Comparison of ENCODE assay signal across 8 cellular contexts in the genomic region with DNA sequence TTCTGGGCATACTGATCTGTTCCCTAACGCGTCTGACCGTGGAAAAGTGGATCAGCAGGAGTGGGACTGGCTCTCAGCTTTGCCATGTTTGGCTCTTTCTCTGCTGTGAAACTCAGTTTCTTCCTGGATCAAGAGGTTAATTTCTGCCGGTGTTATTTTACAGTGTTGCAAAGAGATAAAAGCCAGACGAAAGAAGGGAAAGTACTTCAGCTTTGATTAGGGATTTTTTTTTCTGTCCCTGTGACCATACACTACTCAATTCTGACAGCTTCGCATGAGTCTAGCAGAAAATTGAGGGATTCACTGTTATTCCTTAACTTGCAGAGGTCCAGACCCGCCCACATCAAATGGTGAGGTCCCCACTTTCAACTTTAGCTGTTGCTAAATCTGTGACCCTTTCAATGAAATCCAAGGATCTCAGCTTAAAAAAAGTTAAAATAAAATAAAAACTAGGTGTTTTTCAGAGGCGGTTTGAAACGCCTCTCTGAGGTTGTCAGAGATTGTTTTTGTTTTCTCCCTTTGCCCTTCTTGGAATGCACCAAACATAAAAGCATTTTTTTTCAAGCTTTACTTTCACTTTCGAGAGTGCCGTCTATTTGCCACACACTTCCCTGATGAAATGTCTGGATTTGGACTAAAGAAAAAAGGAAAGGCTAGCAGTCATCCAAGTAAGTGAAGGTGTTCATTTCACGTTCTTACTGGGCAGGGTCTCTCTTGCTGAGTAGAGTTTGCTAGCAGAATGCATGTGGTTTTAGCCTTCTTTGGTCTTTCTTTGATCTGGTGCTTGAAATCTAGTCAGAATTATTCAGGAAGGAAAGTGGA. TPM values are rescaled to one million over a fixed set of nuclear protein-coding genes. Genes with fewer than 3 reads are reported as not detected.
DNase-seq lines count a peak whose midpoint lies in the region; ATAC-seq and TF ChIP-seq lines count a peak whose summit lies in the region.

TSS of gene TLR3 (plus strand) at position 576 of the 822 bp plus-strand sequence. CDS start 7,464 bp downstream, outside the sequence.

- intact Hi-C loops in Right ventricle myocardium inferior (cut with DNase I) = loop anchor here (1.0 to 10.0 kb wide), 3 partner anchors 69 to 516 kb away; partner anchors contain the start of gene CYP4V2
- intact Hi-C loops in cardiac septum (cut with DNase I) = loop anchor here (5.0 kb wide), 1 partner anchor 69 kb away; no protein-coding TSS in a partner anchor

- H3K27ac Mint-ChIP-seq in T-cell = peak within 1 kb of the TSS; percentile 10 to 26

- H3K4me3 ChIP-seq in fibroblast of pulmonary artery (replicated peaks; ENCODE audit: low read depth, low read length) = peak within 1 kb of the TSS; percentile 62

- peak; percentile 49 for ATAC-seq in Right ventricle myocardium inferior
- ATAC-seq in T-cell (replicated peaks in 1 of 4) = peak in 3 of 4 experiments; percentile 26 to 54 (median 33)

- H3K4me3 Mint-ChIP-seq in T-cell = peak within 1 kb of the TSS; percentile 60 to 82 (median 75)

- no peaks in the 10 kb centered on the region for H3K36me3 Mint-ChIP-seq in T-cell

- POLR2A ChIA-PET in T-cell (lab: Charles Lee) = interaction anchor here (1.3 to 1.6 kb wide), 2 partner anchors 12 to 14 kb away, joined by 3 to 4 read pairs; no protein-coding TSS in a partner anchor

- TF ChIP-seq CTCF in fibroblast of pulmonary artery (IDR thresholded peaks at IDR 0.05; ENCODE audit: low read length, missing control alignments) = no peak

- DNase-seq in Right ventricle myocardium inferior (ENCODE audit: missing footprints) (no peak), cardiac septum (ENCODE audit: low spot score) (no peak), T-cell (no peak), fibroblast of pulmonary artery (ENCODE audit: low read depth) (peak; percentile 52), pons (ENCODE audit: low spot score) (peak; percentile 64), NCI-H1092 treated with DMSO at 0.1 percent for 48 hours (lab: John Stamatoyannopoulos, UW) (no peak), NCI-H510A (lab: John Stamatoyannopoulos, UW) (no peak), retina (no peak)

- H3K4me1 Mint-ChIP-seq in T-cell = peaks cover 23 to 25% (median 24%) of the 10 kb centered on the region in 3 donors

- CTCF ChIA-PET in T-cell (lab: Charles Lee) = interaction anchor here (0.7 to 3.7 kb wide), 7 partner anchors 13 to 518 kb away, joined by 3 to 28 read pairs (median 6); no protein-coding TSS in a partner anchor

- H3K27me3 Mint-ChIP-seq in T-cell = peaks cover 7 to 11% of the 10 kb centered on the region in 2 donors

- no peaks in the 10 kb centered on the region for H3K9me3 Mint-ChIP-seq in T-cell

RNA-seq across cellular contexts. Expression of gene TLR3, which starts in this region (rescaled TPM):
- total RNA-seq in Right ventricle myocardium inferior (5.2 TPM), cardiac septum (2.3 TPM), T-cell (1 to 10 TPM in 3 of 5 donors, under 1 TPM in 2; 0.82 to 2.9 (median 1.4) TPM)

Comparison
In these comparisons a context has a peak if more than half of its experiments do, and no peak if none do; other contexts are left out.
1. DNase-seq: peak in fibroblast of pulmonary artery (single experiment) and pons (single experiment); none in Right ventricle myocardium inferior (single experiment), cardiac septum (single experiment), T-cell (0 of 34), NCI-H1092 treated with DMSO at 0.1 percent for 48 hours (single experiment), NCI-H510A (single experiment) and retina (single experiment).